In genomic region chr6:162369091-162369490, GRCh38 we compare ENCODE assay signal across 33 cellular contexts.
"Had no signal": no experiment of that assay in that cellular context is flagged by ENCODE, and none has a peak within 500 bp of the region (broad histone marks: within the 10 kb centered on the region; RNA-seq: fewer than 3 reads in every experiment).

No MANE protein-coding gene starts in this region.

- H3K27ac ChIP-seq: adrenal gland, body of pancreas, brain microvascular endothelial cell, breast epithelium, VCaP had no signal

- H3K9me3 ChIP-seq: adrenal gland, body of pancreas, breast epithelium had no signal

- DNase-seq: activated B cell treated with CpG ODN at 0.5 μM for 24 hours; activated CD4-positive, alpha-beta memory T cell treated with anti-CD3 and anti-CD28 coated beads for 36 hours; activated CD4-positive, alpha-beta T cell treated with anti-CD3 and anti-CD28 coated beads for 4 hours; activated CD4-positive, alpha-beta T cell treated with anti-CD3 and anti-CD28 coated beads, Interleukin-2, amount 10 ng/mL, durations not matched to agents 24 days and 14 days; activated CD4-positive, alpha-beta T cell treated with anti-CD3 and anti-CD28 coated beads, Interleukin-2, amount 50 U/mL, for 1 hour; activated CD4-positive, alpha-beta T cell treated with anti-CD3 and anti-CD28 coated beads, Interleukin-2, amount 50 U/mL, for 4 hours; activated CD4-positive, CD25-positive, alpha-beta regulatory T cell treated with anti-CD3 and anti-CD28 coated beads, Interleukin-2, amount 50 U/mL, for 72 hours; activated CD8-positive, alpha-beta memory T cell treated with anti-CD3 and anti-CD28 coated beads, Interleukin-2, amount 50 U/mL, for 4 hours; activated CD8-positive, alpha-beta T cell treated with anti-CD3 and anti-CD28 coated beads for 36 hours; activated effector memory CD4-positive, alpha-beta T cell treated with anti-CD3 and anti-CD28 coated beads, Interleukin-2, amount 50 U/mL, for 16 hours; activated gamma-delta T cell treated with Interleukin-2 at 50 U/mL for 16 hours; activated naive CD4-positive, alpha-beta T cell; activated naive CD4-positive, alpha-beta T cell treated with anti-CD3 and anti-CD28 coated beads for 36 hours; activated naive CD4-positive, alpha-beta T cell treated with anti-CD3 and anti-CD28 coated beads, Interleukin-2, amount 50 U/mL, for 16 hours; activated naive CD8-positive, alpha-beta T cell treated with anti-CD3 and anti-CD28 coated beads for 36 hours; activated T-cell treated with anti-CD3 and anti-CD28 coated beads for 4 hours; activated T-cell treated with anti-CD3 and anti-CD28 coated beads, Interleukin-2, amount 50 U/mL, for 1 hour; activated T-cell treated with anti-CD3 and anti-CD28 coated beads, Interleukin-2, amount 50 U/mL, for 4 hours; activated T-cell treated with anti-CD3 and anti-CD28 coated beads, Interleukin-2, amount 50 U/mL, for 72 hours; adrenal gland; amniotic stem cell; aorta; body of pancreas; brain microvascular endothelial cell; central memory CD4-positive, alpha-beta T cell; SW 1271; T-helper 1 cell; T-helper 2 cell; T-helper 9 cell had no signal

- H3K4me3 ChIP-seq: adrenal gland, body of pancreas, breast epithelium had no signal

- H3K27me3 ChIP-seq: adrenal gland, body of pancreas, brain microvascular endothelial cell, breast epithelium had no signal

- H3K4me1 ChIP-seq: breast epithelium had no signal

- ATAC-seq: activated CD8-positive, alpha-beta T cell treated with anti-CD3 and anti-CD28 coated beads for 36 hours; activated naive CD4-positive, alpha-beta T cell treated with anti-CD3 and anti-CD28 coated beads, Interleukin-2, amount 50 U/mL, for 72 hours; activated T-cell treated with anti-CD3 and anti-CD28 coated beads, Interleukin-2, amount 50 U/mL, for 4 hours; activated T-cell treated with anti-CD3 and anti-CD28 coated beads, Interleukin-2, amount 50 U/mL, for 72 hours; activated T-helper 17 cell treated with anti-CD3 and anti-CD28 coated beads, Interleukin-2, amount 50 U/mL, for 72 hours; body of pancreas had no signal
